ENCODE assay signal across 19 cellular contexts in genomic region chr14:32023540-32023939, GRCh38. TPM values are rescaled to one million over a fixed set of nuclear protein-coding genes. Genes with fewer than 3 reads are reported as not detected.
A peak's percentile ranks its signal among the peaks of the same experiment; 100 is the strongest.
DNase-seq lines count a peak whose midpoint lies in the region; ATAC-seq and TF ChIP-seq lines count a peak whose summit lies in the region.
"Had no signal": no experiment of that assay in that cellular context is flagged by ENCODE, and none has a peak within 500 bp of the region (broad histone marks: within the 10 kb centered on the region; RNA-seq: fewer than 3 reads in every experiment).

No MANE protein-coding gene starts in this region.

- no peaks in the 10 kb centered on the region for H3K9me3 Mint-ChIP-seq in stimulated activated naive B cell treated with anti-CD40 and anti-IgM and Interleukin-4, amounts not matched to agents 10 μg/mL and 1 μg/mL and 100 μg/mL, for 72 hours

- no peak for TF ChIP-seq POLR2A in IMR-90 (IDR thresholded peaks at IDR 0.05; ENCODE audit: low read depth, low read length)
- no peak for TF ChIP-seq POLR2A in adrenal gland (IDR thresholded peaks at IDR 0.05)

- WGBS in IMR-90 (ENCODE audit: extremely low coverage in 2 of 2, insufficient read length in 1 of 2), 2 experiments = no CpG with 5 or more reads among the region's 3 CpGs
- 81 to 90% (median 86%) methylated on average over 3 of the region's 3 CpGs for WGBS in adrenal gland, 4 donors

- no peak for TF ChIP-seq CTCF in IMR-90 (conservative IDR thresholded peaks at IDR 0.05; ENCODE audit: low read depth, low read length)
- no peak for TF ChIP-seq CTCF in adrenal gland (IDR thresholded peaks at IDR 0.05)
- no peak for TF ChIP-seq CTCF in epithelial cell of esophagus (IDR thresholded peaks at IDR 0.05; ENCODE audit: insufficient read depth, low read depth, low read length, missing control alignments)

- H2BK15ac ChIP-seq in IMR-90 (ENCODE audit: low read depth, low read length) = no peak overlapping the region

- H3K23ac ChIP-seq in IMR-90 (ENCODE audit: low read depth, low read length) = no peak overlapping the region

- POLR2A ChIA-PET in IMR-90 (lab: Charles Lee; ENCODE audit: unreplicated experiment) = no interaction called here

- H3K9me1 ChIP-seq in IMR-90 (ENCODE audit: insufficient read depth, low read length) = no peaks in the 10 kb centered on the region

- H2AK9ac ChIP-seq in IMR-90 (replicated peaks; ENCODE audit: low read depth, low read length, poor library complexity) = no peak overlapping the region

- no peak overlapping the region for H2AFZ ChIP-seq in IMR-90 (replicated peaks; ENCODE audit: low read length, poor library complexity)
- H2AFZ ChIP-seq: PC-9 had no signal

- no peak overlapping the region for H2AK5ac ChIP-seq in IMR-90 (ENCODE audit: low read depth, low read length)

- H3K4me2 ChIP-seq in IMR-90 (ENCODE audit: low read depth, low read length) = no peak overlapping the region
- H3K4me2 ChIP-seq: A549, PC-9 had no signal

- H3K27me3 ChIP-seq in IMR-90 (ENCODE audit: control insufficient read depth, insufficient read depth, low read length) (peaks cover 5% of the 10 kb centered on the region), adrenal gland (no peaks in the 10 kb centered on the region)

- H3K56ac ChIP-seq in IMR-90 (ENCODE audit: extremely low read depth, insufficient read depth, low read length) = no peak overlapping the region

- in situ Hi-C loops in IMR-90 (cut with MboI; ENCODE audit: low sequenced_read_pairs) = no loop called here

- no peak overlapping the region for H4K8ac ChIP-seq in IMR-90 (ENCODE audit: low read depth in 2 of 2, low read length in 2 of 2)

- no peak for ATAC-seq in IMR-90 (ENCODE audit: low read depth)
- ATAC-seq in stimulated activated naive B cell treated with anti-CD40 and anti-IgM and Interleukin-4, amounts not matched to agents 10 μg/mL and 1 μg/mL and 100 μg/mL, for 72 hours (replicated peaks) = no peak
- no peak for ATAC-seq in GM18909 (IDR thresholded peaks at IDR 0.05; ENCODE audit: poor library complexity, unreplicated experiment)
- ATAC-seq: A549 had no signal

- CTCF ChIA-PET in IMR-90 (lab: Yijun Ruan, JAX) = no interaction called here

- dilution Hi-C loops in IMR-90 (cut with HindIII; ENCODE audit: low sequenced_read_pairs, unreplicated experiment) = no loop called here

- H3K36me3 ChIP-seq in IMR-90 (ENCODE audit: control insufficient read depth, insufficient read depth, low read length) (no peaks in the 10 kb centered on the region), adrenal gland (replicated peaks in 1 of 2) (no peaks in the 10 kb centered on the region)

- peaks cover 0 to 9% of the 10 kb centered on the region in 2 donors for H3K27me3 Mint-ChIP-seq in stimulated activated naive B cell treated with anti-CD40 and anti-IgM and Interleukin-4, amounts not matched to agents 10 μg/mL and 1 μg/mL and 100 μg/mL, for 72 hours
- H3K27me3 Mint-ChIP-seq: CD4-positive, CD25-positive, alpha-beta regulatory T cell had no signal

- H3K4ac ChIP-seq in IMR-90 (ENCODE audit: low read depth, low read length) = no peak overlapping the region

- no peak overlapping the region for H2BK120ac ChIP-seq in IMR-90 (ENCODE audit: low read depth, low read length)

- H3K9me3 ChIP-seq in IMR-90 (ENCODE audit: control insufficient read depth, insufficient read depth, low read length) (no peaks in the 10 kb centered on the region), adrenal gland (replicated peaks in 1 of 3) (no peaks in the 10 kb centered on the region)

- peaks cover 4 to 5% of the 10 kb centered on the region in 2 donors for H3K4me1 Mint-ChIP-seq in stimulated activated naive B cell treated with anti-CD40 and anti-IgM and Interleukin-4, amounts not matched to agents 10 μg/mL and 1 μg/mL and 100 μg/mL, for 72 hours
- H3K4me1 Mint-ChIP-seq: CD4-positive, CD25-positive, alpha-beta regulatory T cell had no signal

- no peak overlapping the region for H3K14ac ChIP-seq in IMR-90 (replicated peaks; ENCODE audit: low read depth, low read length)

- H3K4me3 ChIP-seq in IMR-90 (ENCODE audit: insufficient read depth, low read depth, low read length) (no peak overlapping the region), adrenal gland (no peak overlapping the region), epithelial cell of esophagus (ENCODE audit: low read length) (no peak overlapping the region)
- H3K4me3 ChIP-seq: A549, PC-9 had no signal

- no peak overlapping the region for H3K27ac ChIP-seq in IMR-90 (ENCODE audit: insufficient read depth, low read length)
- peak overlapping the region in 3 of 5 donors; percentile 38 to 71 (median 70) for H3K27ac ChIP-seq in adrenal gland
- H3K27ac ChIP-seq: A549, PC-9, RWPE1 had no signal

- H3K18ac ChIP-seq in IMR-90 (ENCODE audit: low read depth, low read length) = no peak overlapping the region

- no peaks in the 10 kb centered on the region for H4K20me1 ChIP-seq in IMR-90 (ENCODE audit: insufficient read depth, low read length)

- H2BK20ac ChIP-seq in IMR-90 (ENCODE audit: low read depth, low read length) = no peak overlapping the region

- no TSS peak for BruUV-seq in IMR-90 (replicated peaks; lab: Mats Ljungman, UMichigan)

- H3K4me3 Mint-ChIP-seq in stimulated activated naive B cell treated with anti-CD40 and anti-IgM and Interleukin-4, amounts not matched to agents 10 μg/mL and 1 μg/mL and 100 μg/mL, for 72 hours = no peak overlapping the region
- H3K4me3 Mint-ChIP-seq: CD4-positive, CD25-positive, alpha-beta regulatory T cell had no signal

- no peaks in the 10 kb centered on the region for H3K36me3 Mint-ChIP-seq in stimulated activated naive B cell treated with anti-CD40 and anti-IgM and Interleukin-4, amounts not matched to agents 10 μg/mL and 1 μg/mL and 100 μg/mL, for 72 hours
- H3K36me3 Mint-ChIP-seq: CD4-positive, CD25-positive, alpha-beta regulatory T cell had no signal

- H4K5ac ChIP-seq in IMR-90 (ENCODE audit: low read depth, low read length) = no peak overlapping the region

- no peak overlapping the region for H2BK5ac ChIP-seq in IMR-90 (ENCODE audit: low read depth, low read length, poor library complexity, severe bottlenecking)

- DNase-seq in IMR-90 (no peak), adrenal gland (no peak), epithelial cell of esophagus (ENCODE audit: low read depth) (peak; percentile 31), iris pigment epithelial cell (ENCODE audit: low read depth) (peak; percentile 41), amniotic stem cell (lab: John Stamatoyannopoulos, UW) (no peak), NCI-H1436 treated with DMSO at 0.1 percent for 48 hours (lab: John Stamatoyannopoulos, UW) (no peak)
- DNase-seq in stimulated activated naive B cell treated with anti-CD40 and anti-IgM and Interleukin-4, amounts not matched to agents 10 μg/mL and 1 μg/mL and 100 μg/mL, for 72 hours = no peak
- DNase-seq: CD4-positive, CD25-positive, alpha-beta regulatory T cell; H7; NCI-H1092; NCI-H1436; NCI-H2029; NCI-H226; NCI-H510A treated with DMSO at 0.1 percent for 48 hours; NCI-H748 treated with DMSO at 0.1 percent for 48 hours; PC-9 had no signal

- H3K4me1 ChIP-seq in IMR-90 (ENCODE audit: control insufficient read depth, insufficient read depth, low read length) = no peaks in the 10 kb centered on the region; the same call in 1 of the 2 replicates
- peaks cover 5 to 16% of the 10 kb centered on the region in 2 donors for H3K4me1 ChIP-seq in adrenal gland (replicated peaks in 1 of 2)

- no peak overlapping the region for H4K91ac ChIP-seq in IMR-90 (ENCODE audit: insufficient read depth, low read depth, low read length)

- no peak overlapping the region for H3K27ac Mint-ChIP-seq in stimulated activated naive B cell treated with anti-CD40 and anti-IgM and Interleukin-4, amounts not matched to agents 10 μg/mL and 1 μg/mL and 100 μg/mL, for 72 hours
- H3K27ac Mint-ChIP-seq: CD4-positive, CD25-positive, alpha-beta regulatory T cell had no signal

- H3K9ac ChIP-seq in IMR-90 (ENCODE audit: low read depth, low read length) = no peak overlapping the region

- TF ChIP-seq RAD21 in IMR-90 (IDR thresholded peaks at IDR 0.05; ENCODE audit: low read length) = no peak

- intact Hi-C loops in IMR-90 (cut with micrococcal nuclease) (no loop called here), adrenal gland (cut with DNase I) (no loop called here)

- no peaks in the 10 kb centered on the region for H3K79me1 ChIP-seq in IMR-90 (ENCODE audit: low read depth in 1 of 2, low read length in 2 of 2)

TF ChIP-seq in IMR-90, 13 proteins besides CTCF, POLR2A, EP300 and RAD21:
- TF ChIP-seq CEBPB (IDR thresholded peaks at IDR 0.05; ENCODE audit: low read depth, low read length) (peak; percentile 72), RFX5 (IDR thresholded peaks at IDR 0.05; ENCODE audit: low read depth, low read length) (no peak), RCOR1 (IDR thresholded peaks at IDR 0.05; ENCODE audit: insufficient replicate concordance, low read length) (no peak)

RNA-seq across cellular contexts. Expression of gene ARHGAP5, which starts 53.6 kb away (rescaled TPM):
- total RNA-seq in IMR-90 (2012; rRNA removed) = 45.3 and 71.1 TPM in 2 replicates
- 7.4 and 7.5 TPM in 2 replicates for polyA plus RNA-seq in IMR-90 (2012; rRNA removed)
- polyA plus RNA-seq in IMR-90 (2012; cell fraction: cytosol; rRNA removed) = 0.80 and 0.92 TPM in 2 replicates
- polyA plus RNA-seq in IMR-90 (2012; cell fraction: nucleus; rRNA removed; ENCODE audit: low replicate concordance) = 0.61 and 9.7 TPM in 2 replicates
- 10 to 100 TPM; 42.3 to 100.0 (median 79.9) TPM for total RNA-seq in adrenal gland
- 10 to 100 TPM; 11.9 to 49.1 (median 15.8) TPM for polyA plus RNA-seq in adrenal gland

Comparison
In these comparisons a context has a peak if more than half of its experiments do, and no peak if none do; other contexts are left out.
1. DNase-seq: peak in epithelial cell of esophagus (single experiment) and iris pigment epithelial cell (single experiment); none in IMR-90 (single experiment), adrenal gland (0 of 7), amniotic stem cell (single experiment), stimulated activated naive B cell treated with anti-CD40 and anti-IgM and Interleukin-4, amounts not matched to agents 10 μg/mL and 1 μg/mL and 100 μg/mL, for 72 hours (single experiment) and NCI-H1436 treated with DMSO at 0.1 percent for 48 hours (single experiment).